Comparison of ENCODE assay signal across 9 cellular contexts in the genomic region with DNA sequence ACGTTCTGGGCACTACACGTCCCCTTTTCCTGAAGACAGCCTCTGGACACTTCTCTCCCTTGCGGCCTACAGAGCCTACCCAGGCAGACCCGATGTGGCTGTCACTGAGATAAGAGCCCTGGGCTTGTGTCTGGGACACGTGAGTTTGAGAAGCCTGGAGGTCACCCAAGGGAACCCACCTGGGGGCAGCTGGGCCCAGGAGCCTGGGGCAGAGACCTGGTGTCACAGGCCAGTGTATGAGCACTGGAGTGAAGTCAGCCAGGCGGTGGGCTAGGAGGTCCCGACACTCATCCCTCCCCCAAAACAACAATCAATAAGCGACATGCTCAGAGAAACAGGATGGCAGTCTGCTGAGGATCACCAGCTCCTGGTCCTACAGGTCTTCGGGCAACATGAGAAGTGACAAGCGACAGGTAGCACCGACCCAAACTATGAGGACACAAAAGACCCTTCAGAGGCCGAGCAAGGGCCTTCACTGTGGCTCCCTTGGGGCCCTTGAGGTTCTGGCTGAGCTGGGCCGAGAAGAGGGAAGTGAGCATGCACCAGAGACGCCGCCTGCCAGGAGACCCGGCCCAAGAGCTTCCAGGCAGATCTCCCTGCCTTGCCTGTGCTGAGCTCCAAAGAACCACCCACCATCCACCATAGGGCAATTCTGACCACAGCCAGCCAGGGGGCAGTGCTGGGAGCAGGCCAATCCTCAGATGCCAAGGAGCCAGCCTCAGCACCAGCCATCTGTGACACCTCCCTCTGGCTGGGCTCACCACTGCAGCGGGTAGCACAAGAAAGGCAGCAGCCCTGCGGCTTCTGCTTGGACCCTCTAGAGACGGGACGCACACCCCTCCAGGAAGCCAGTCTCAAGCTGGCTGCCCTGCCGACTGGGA. TPM values are rescaled to one million over a fixed set of nuclear protein-coding genes. Genes with fewer than 3 reads are reported as not detected.
DNase-seq lines count a peak whose midpoint lies in the region; ATAC-seq and TF ChIP-seq lines count a peak whose summit lies in the region.
"Had no signal": no experiment of that assay in that cellular context is flagged by ENCODE, and none has a peak within 500 bp of the region (broad histone marks: within the 10 kb centered on the region; RNA-seq: fewer than 3 reads in every experiment).

No MANE protein-coding gene starts in this region.

- no peak overlapping the region for H3K9ac ChIP-seq in colonic mucosa (ENCODE audit: low read depth in 2 of 2, low read length in 2 of 2)

- H3K27ac ChIP-seq in hepatocyte: no peak overlapping the region
- no peak overlapping the region for H3K27ac ChIP-seq in colonic mucosa
- H3K27ac ChIP-seq: SK-N-MC had no signal

- no peak overlapping the region for H2AFZ ChIP-seq in hepatocyte

- TF ChIP-seq CTCF in Calu3 (IDR thresholded peaks at IDR 0.05; ENCODE audit: unreplicated experiment): peak; percentile 41
- no peak for TF ChIP-seq CTCF in hepatocyte (IDR thresholded peaks at IDR 0.05; ENCODE audit: poor library complexity)
- no peak for TF ChIP-seq CTCF in colonic mucosa (IDR thresholded peaks at IDR 0.05)

- peak; percentile 51 for ATAC-seq in GM21529 (IDR thresholded peaks at IDR 0.05; ENCODE audit: unreplicated experiment)

- no peaks in the 10 kb centered on the region for H3K4me1 Mint-ChIP-seq in Calu3 (ENCODE audit: low read depth, unreplicated experiment)

- no peaks in the 10 kb centered on the region for H3K79me2 ChIP-seq in hepatocyte

- no peak overlapping the region for H3K4me2 ChIP-seq in hepatocyte

- CTCF ChIA-PET in Calu3 (lab: Charles Lee): interaction anchor here (0.6 to 2.1 kb wide), 6 partner anchors 9 to 97 kb away, joined by 3 to 6 read pairs (median 4); a partner anchor contains a TSS

- intact Hi-C loops in Calu3 (cut with micrococcal nuclease; ENCODE audit: unreplicated experiment) (no loop called here), colonic mucosa (cut with DNase I) (no loop called here)

- H3K9me3 ChIP-seq in hepatocyte (ENCODE audit: low read depth) (peaks cover 3% of the 10 kb centered on the region), colonic mucosa (no peaks in the 10 kb centered on the region)

- no peak overlapping the region for H3K4me3 ChIP-seq in hepatocyte
- H3K4me3 ChIP-seq in colonic mucosa: no peak overlapping the region
- H3K4me3 ChIP-seq: SK-N-MC had no signal

- no peak overlapping the region for H3K4me3 Mint-ChIP-seq in Calu3 (ENCODE audit: low read depth, unreplicated experiment)

- no peaks in the 10 kb centered on the region for H4K20me1 ChIP-seq in hepatocyte (ENCODE audit: insufficient read depth, poor library complexity, severe bottlenecking)

- DNase-seq in Calu3 (peak; percentile 67), SK-N-DZ (ENCODE audit: low spot score) (peak; percentile 50), hepatocyte (ENCODE audit: low spot score) (peak; percentile 35), mucosa of gallbladder (ENCODE audit: low spot score) (no peak), colonic mucosa (no peak), NCI-H1048 (lab: John Stamatoyannopoulos, UW) (no peak), GF-D8 (lab: John Stamatoyannopoulos, UW) (no peak)

- no peaks in the 10 kb centered on the region for H3K36me3 Mint-ChIP-seq in Calu3 (ENCODE audit: insufficient read depth, unreplicated experiment)

- H3K27me3 Mint-ChIP-seq in Calu3 (ENCODE audit: unreplicated experiment): peaks cover 78% of the 10 kb centered on the region

- H3K36me3 ChIP-seq in hepatocyte (replicated peaks; ENCODE audit: insufficient read depth, low read depth) (no peaks in the 10 kb centered on the region), colonic mucosa (no peaks in the 10 kb centered on the region)

- WGBS in hepatocyte (ENCODE audit: low lambda C conversion rate, missing lambda C conversion rate): 82% methylated on average over 21 of the region's 21 CpGs

- H3K27ac Mint-ChIP-seq in Calu3 (ENCODE audit: unreplicated experiment): no peak overlapping the region

- no peaks in the 10 kb centered on the region for H3K27me3 ChIP-seq in hepatocyte
- H3K27me3 ChIP-seq in colonic mucosa: no peaks in the 10 kb centered on the region

- no peaks in the 10 kb centered on the region for H3K9me3 Mint-ChIP-seq in Calu3 (ENCODE audit: low read depth, unreplicated experiment)

- no peaks in the 10 kb centered on the region for H3K9me2 ChIP-seq in hepatocyte (replicated peaks; ENCODE audit: insufficient read depth)

- no TSS peak for BruUV-seq in Calu3 (replicated peaks; lab: Mats Ljungman, UMichigan)

- H3K4me1 ChIP-seq in hepatocyte (ENCODE audit: insufficient read depth) (peaks cover 7% of the 10 kb centered on the region), colonic mucosa (no peaks in the 10 kb centered on the region)

RNA-seq across cellular contexts. Expression of a gene that starts 11.0 kb away (rescaled TPM):
- total RNA-seq in Calu3 (2022): 0.19 and 0.27 TPM in 2 replicates
- 11.5 and 12.9 TPM in 2 replicates for polyA plus RNA-seq in SK-N-DZ (2014; cell fraction: cytosol; rRNA removed)
- 9.0 and 10.4 TPM in 2 replicates for polyA plus RNA-seq in SK-N-DZ (2014; cell fraction: nucleus; rRNA removed)
- 86.2 and 87.3 TPM in 2 replicates for total RNA-seq in hepatocyte
- 48.2 and 75.5 TPM in 2 replicates for polyA plus RNA-seq in hepatocyte
- total RNA-seq in mucosa of gallbladder: 0.12 TPM
- under 1 TPM in 1 of 2 donors, not detected in 1; 0.49 TPM for total RNA-seq in colonic mucosa

RNA-seq across cellular contexts. Expression of a gene that starts 37.1 kb away (rescaled TPM):
- total RNA-seq in Calu3 (2022) (17.8 and 18.9 TPM in 2 replicates), hepatocyte (21.6 and 28.3 TPM in 2 replicates), mucosa of gallbladder (14.9 TPM), colonic mucosa (10 to 100 TPM; 16.3 to 24.0 TPM)
- polyA plus RNA-seq in SK-N-DZ (2014; cell fraction: cytosol; rRNA removed): 22.2 and 23.4 TPM in 2 replicates
- 21.4 and 21.8 TPM in 2 replicates for polyA plus RNA-seq in SK-N-DZ (2014; cell fraction: nucleus; rRNA removed)
- polyA plus RNA-seq in hepatocyte: 26.7 and 31.3 TPM in 2 replicates

RNA-seq across cellular contexts. Expression of a gene that starts 37.6 kb away (rescaled TPM):
- total RNA-seq in Calu3 (2022) (1.1 TPM in 1 of 2 replicates, not detected in the other), hepatocyte (2.2 and 2.8 TPM in 2 replicates), mucosa of gallbladder (28.3 TPM), colonic mucosa (10 to 100 TPM in 1 of 2 donors, 1 to 10 TPM in 1; 1.9 to 11.1 TPM)
- 3.5 and 6.9 TPM in 2 replicates for polyA plus RNA-seq in SK-N-DZ (2014; cell fraction: cytosol; rRNA removed)
- polyA plus RNA-seq in SK-N-DZ (2014; cell fraction: nucleus; rRNA removed): 33.5 and 43.9 TPM in 2 replicates
- 0.28 and 1.9 TPM in 2 replicates for polyA plus RNA-seq in hepatocyte

RNA-seq across cellular contexts. Expression of a gene that starts 51.7 kb away (rescaled TPM):
- 24.6 and 27.4 TPM in 2 replicates for total RNA-seq in Calu3 (2022)
- polyA plus RNA-seq in SK-N-DZ (2014; cell fraction: cytosol; rRNA removed): 18.4 and 31.5 TPM in 2 replicates
- polyA plus RNA-seq in SK-N-DZ (2014; cell fraction: nucleus; rRNA removed): 71.2 and 118 TPM in 2 replicates
- 19.5 and 28.4 TPM in 2 replicates for total RNA-seq in hepatocyte
- 32.5 and 36.7 TPM in 2 replicates for polyA plus RNA-seq in hepatocyte
- total RNA-seq in mucosa of gallbladder: 165 TPM
- total RNA-seq in colonic mucosa: 100 to 1,000 TPM; 197 to 435 TPM

Comparison
In these comparisons a context has a peak if more than half of its experiments do, and no peak if none do; other contexts are left out.
1. DNase-seq: peak in Calu3 (single experiment), SK-N-DZ (single experiment) and hepatocyte (single experiment); none in mucosa of gallbladder (single experiment), colonic mucosa (single experiment), NCI-H1048 (single experiment) and GF-D8 (single experiment).
2. RNA of a gene that starts 11.0 kb away (total RNA-seq): 86.2 to 87.3 TPM in hepatocyte; 0.49 TPM in colonic mucosa, 0.19 to 0.27 TPM in Calu3 and 0.12 TPM in mucosa of gallbladder (single experiment); every median in the first group is over 10 times any median in the second.